ENCODE assay signal across 1 cellular context in genomic region chr10:124093076-124093773, GRCh38.
TF ChIP-seq lines count a peak whose summit lies in the region.

A gene with protein sequence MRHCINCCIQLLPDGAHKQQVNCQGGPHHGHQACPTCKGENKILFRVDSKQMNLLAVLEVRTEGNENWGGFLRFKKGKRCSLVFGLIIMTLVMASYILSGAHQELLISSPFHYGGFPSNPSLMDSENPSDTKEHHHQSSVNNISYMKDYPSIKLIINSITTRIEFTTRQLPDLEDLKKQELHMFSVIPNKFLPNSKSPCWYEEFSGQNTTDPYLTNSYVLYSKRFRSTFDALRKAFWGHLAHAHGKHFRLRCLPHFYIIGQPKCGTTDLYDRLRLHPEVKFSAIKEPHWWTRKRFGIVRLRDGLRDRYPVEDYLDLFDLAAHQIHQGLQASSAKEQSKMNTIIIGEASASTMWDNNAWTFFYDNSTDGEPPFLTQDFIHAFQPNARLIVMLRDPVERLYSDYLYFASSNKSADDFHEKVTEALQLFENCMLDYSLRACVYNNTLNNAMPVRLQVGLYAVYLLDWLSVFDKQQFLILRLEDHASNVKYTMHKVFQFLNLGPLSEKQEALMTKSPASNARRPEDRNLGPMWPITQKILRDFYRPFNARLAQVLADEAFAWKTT (minus strand): TSS chr10:124093598. CDS start chr10:124046212, 47,386 bp downstream.

TF ChIP-seq in HepG2, 621 proteins besides CTCF, POLR2A, EP300 and RAD21 (continued from another document and continues in another):
- TF ChIP-seq AHDC1 (CRISPR knock-in tag; IDR thresholded peaks at IDR 0.05; ENCODE audit: borderline replicate concordance) (no peak), PAX8 (CRISPR knock-in tag; IDR thresholded peaks at IDR 0.05; ENCODE audit: borderline replicate concordance) (no peak), PTBP1 (IDR thresholded peaks at IDR 0.05; ENCODE audit: low read depth, low read length, poor library complexity, severe bottlenecking) (no peak), ZNF546 (CRISPR knock-in tag; conservative IDR thresholded peaks at IDR 0.05) (no peak), PPARG (CRISPR knock-in tag; conservative IDR thresholded peaks at IDR 0.05) (no peak), KDM2A (CRISPR knock-in tag; IDR thresholded peaks at IDR 0.05; ENCODE audit: borderline replicate concordance, low read depth) (no peak; the same call in 1 of the 2 replicates), MXI1 (IDR thresholded peaks at IDR 0.05; ENCODE audit: borderline replicate concordance, low read depth, low read length) (peak; percentile 50; the same call in 1 of the 3 replicates), IRF2 (CRISPR knock-in tag; IDR thresholded peaks at IDR 0.05) (no peak), FOXM1 (CRISPR knock-in tag; IDR thresholded peaks at IDR 0.05) (no peak), MBD4 (IDR thresholded peaks at IDR 0.05; ENCODE audit: borderline replicate concordance, low read length) (no peak), ATF1 (CRISPR knock-in tag; IDR thresholded peaks at IDR 0.05) (no peak), ZFP37 (CRISPR knock-in tag; IDR thresholded peaks at IDR 0.05; ENCODE audit: borderline replicate concordance) (no peak), SP5 (CRISPR knock-in tag; IDR thresholded peaks at IDR 0.05; ENCODE audit: borderline replicate concordance, low read depth) (peak; percentile 85), SAFB2 (CRISPR knock-in tag; IDR thresholded peaks at IDR 0.05; ENCODE audit: borderline replicate concordance, low read depth) (no peak), MAZ (IDR thresholded peaks at IDR 0.05; ENCODE audit: borderline replicate concordance, low read depth, low read length) (peak; percentile 79; the same call in 1 of the 2 replicates), MAZ (CRISPR knock-in tag; IDR thresholded peaks at IDR 0.05; ENCODE audit: low read depth) (no peak), TOPORS (CRISPR knock-in tag; IDR thresholded peaks at IDR 0.05) (no peak), NCOA5 (CRISPR knock-in tag; IDR thresholded peaks at IDR 0.05) (no peak), CEBPB (IDR thresholded peaks at IDR 0.05; ENCODE audit: borderline replicate concordance, low read depth, low read length) (no peak), ZNF224 (CRISPR knock-in tag; IDR thresholded peaks at IDR 0.05) (no peak), ZNF362 (CRISPR knock-in tag; IDR thresholded peaks at IDR 0.05; ENCODE audit: borderline replicate concordance) (no peak), E2F1 (CRISPR knock-in tag; IDR thresholded peaks at IDR 0.05) (no peak), ZBTB42 (CRISPR knock-in tag; IDR thresholded peaks at IDR 0.05) (no peak), TBX3 (IDR thresholded peaks at IDR 0.05; ENCODE audit: borderline replicate concordance) (no peak), HOXA7 (CRISPR knock-in tag; IDR thresholded peaks at IDR 0.05) (no peak), TOE1 (CRISPR knock-in tag; IDR thresholded peaks at IDR 0.05) (no peak), FOXC1 (CRISPR knock-in tag; IDR thresholded peaks at IDR 0.05; ENCODE audit: borderline replicate concordance) (no peak), ZNF530 (CRISPR knock-in tag; IDR thresholded peaks at IDR 0.05; ENCODE audit: low read depth) (no peak), JDP2 (CRISPR knock-in tag; IDR thresholded peaks at IDR 0.05; ENCODE audit: borderline replicate concordance) (no peak; the same call in 1 of the 2 replicates), SMARCE1 (IDR thresholded peaks at IDR 0.05; ENCODE audit: borderline replicate concordance) (no peak), RFXAP (CRISPR knock-in tag; IDR thresholded peaks at IDR 0.05; ENCODE audit: borderline replicate concordance) (no peak), PHF21A (CRISPR knock-in tag; IDR thresholded peaks at IDR 0.05) (no peak), CREB1 (IDR thresholded peaks at IDR 0.05) (peak; percentile 63; the same call in 1 of the 2 replicates), CREB1 (CRISPR knock-in tag; IDR thresholded peaks at IDR 0.05) (no peak), TMF1 (CRISPR knock-in tag; IDR thresholded peaks at IDR 0.05; ENCODE audit: low read depth) (no peak), PCBP2 (optimal IDR thresholded peaks at IDR 0.05; ENCODE audit: low read depth, low read length, poor library complexity, severe bottlenecking) (no peak), ZFX (CRISPR knock-in tag; IDR thresholded peaks at IDR 0.05; ENCODE audit: low read depth) (peak; percentile 44)
- TF ChIP-seq, protein P1, sequence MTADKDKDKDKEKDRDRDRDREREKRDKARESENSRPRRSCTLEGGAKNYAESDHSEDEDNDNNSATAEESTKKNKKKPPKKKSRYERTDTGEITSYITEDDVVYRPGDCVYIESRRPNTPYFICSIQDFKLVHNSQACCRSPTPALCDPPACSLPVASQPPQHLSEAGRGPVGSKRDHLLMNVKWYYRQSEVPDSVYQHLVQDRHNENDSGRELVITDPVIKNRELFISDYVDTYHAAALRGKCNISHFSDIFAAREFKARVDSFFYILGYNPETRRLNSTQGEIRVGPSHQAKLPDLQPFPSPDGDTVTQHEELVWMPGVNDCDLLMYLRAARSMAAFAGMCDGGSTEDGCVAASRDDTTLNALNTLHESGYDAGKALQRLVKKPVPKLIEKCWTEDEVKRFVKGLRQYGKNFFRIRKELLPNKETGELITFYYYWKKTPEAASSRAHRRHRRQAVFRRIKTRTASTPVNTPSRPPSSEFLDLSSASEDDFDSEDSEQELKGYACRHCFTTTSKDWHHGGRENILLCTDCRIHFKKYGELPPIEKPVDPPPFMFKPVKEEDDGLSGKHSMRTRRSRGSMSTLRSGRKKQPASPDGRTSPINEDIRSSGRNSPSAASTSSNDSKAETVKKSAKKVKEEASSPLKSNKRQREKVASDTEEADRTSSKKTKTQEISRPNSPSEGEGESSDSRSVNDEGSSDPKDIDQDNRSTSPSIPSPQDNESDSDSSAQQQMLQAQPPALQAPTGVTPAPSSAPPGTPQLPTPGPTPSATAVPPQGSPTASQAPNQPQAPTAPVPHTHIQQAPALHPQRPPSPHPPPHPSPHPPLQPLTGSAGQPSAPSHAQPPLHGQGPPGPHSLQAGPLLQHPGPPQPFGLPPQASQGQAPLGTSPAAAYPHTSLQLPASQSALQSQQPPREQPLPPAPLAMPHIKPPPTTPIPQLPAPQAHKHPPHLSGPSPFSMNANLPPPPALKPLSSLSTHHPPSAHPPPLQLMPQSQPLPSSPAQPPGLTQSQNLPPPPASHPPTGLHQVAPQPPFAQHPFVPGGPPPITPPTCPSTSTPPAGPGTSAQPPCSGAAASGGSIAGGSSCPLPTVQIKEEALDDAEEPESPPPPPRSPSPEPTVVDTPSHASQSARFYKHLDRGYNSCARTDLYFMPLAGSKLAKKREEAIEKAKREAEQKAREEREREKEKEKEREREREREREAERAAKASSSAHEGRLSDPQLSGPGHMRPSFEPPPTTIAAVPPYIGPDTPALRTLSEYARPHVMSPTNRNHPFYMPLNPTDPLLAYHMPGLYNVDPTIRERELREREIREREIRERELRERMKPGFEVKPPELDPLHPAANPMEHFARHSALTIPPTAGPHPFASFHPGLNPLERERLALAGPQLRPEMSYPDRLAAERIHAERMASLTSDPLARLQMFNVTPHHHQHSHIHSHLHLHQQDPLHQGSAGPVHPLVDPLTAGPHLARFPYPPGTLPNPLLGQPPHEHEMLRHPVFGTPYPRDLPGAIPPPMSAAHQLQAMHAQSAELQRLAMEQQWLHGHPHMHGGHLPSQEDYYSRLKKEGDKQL (CRISPR knock-in tag; IDR thresholded peaks at IDR 0.05; ENCODE audit: low read depth) = 0 out of 2 replicates have a peak, but pooled peaks have one; percentile 32
- TF ChIP-seq, protein P2, sequence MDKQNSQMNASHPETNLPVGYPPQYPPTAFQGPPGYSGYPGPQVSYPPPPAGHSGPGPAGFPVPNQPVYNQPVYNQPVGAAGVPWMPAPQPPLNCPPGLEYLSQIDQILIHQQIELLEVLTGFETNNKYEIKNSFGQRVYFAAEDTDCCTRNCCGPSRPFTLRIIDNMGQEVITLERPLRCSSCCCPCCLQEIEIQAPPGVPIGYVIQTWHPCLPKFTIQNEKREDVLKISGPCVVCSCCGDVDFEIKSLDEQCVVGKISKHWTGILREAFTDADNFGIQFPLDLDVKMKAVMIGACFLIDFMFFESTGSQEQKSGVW (CRISPR knock-in tag; IDR thresholded peaks at IDR 0.05; ENCODE audit: borderline replicate concordance) = no peak
- TF ChIP-seq, protein P3, sequence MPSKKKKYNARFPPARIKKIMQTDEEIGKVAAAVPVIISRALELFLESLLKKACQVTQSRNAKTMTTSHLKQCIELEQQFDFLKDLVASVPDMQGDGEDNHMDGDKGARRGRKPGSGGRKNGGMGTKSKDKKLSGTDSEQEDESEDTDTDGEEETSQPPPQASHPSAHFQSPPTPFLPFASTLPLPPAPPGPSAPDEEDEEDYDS (CRISPR knock-in tag; IDR thresholded peaks at IDR 0.05) = peak; percentile 57; the same call in 1 of the 2 replicates
- TF ChIP-seq, protein P4, sequence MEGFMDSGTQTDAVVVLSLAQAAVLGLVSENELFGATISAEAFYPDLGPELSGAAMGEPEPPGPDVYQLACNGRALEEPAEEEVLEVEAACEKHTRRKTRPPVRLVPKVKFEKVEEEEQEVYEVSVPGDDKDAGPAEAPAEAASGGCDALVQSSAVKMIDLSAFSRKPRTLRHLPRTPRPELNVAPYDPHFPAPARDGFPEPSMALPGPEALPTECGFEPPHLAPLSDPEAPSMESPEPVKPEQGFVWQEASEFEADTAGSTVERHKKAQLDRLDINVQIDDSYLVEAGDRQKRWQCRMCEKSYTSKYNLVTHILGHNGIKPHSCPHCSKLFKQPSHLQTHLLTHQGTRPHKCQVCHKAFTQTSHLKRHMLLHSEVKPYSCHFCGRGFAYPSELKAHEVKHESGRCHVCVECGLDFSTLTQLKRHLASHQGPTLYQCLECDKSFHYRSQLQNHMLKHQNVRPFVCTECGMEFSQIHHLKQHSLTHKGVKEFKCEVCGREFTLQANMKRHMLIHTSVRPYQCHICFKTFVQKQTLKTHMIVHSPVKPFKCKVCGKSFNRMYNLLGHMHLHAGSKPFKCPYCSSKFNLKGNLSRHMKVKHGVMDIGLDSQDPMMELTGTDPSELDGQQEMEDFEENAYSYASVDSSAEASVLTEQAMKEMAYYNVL (CRISPR knock-in tag; IDR thresholded peaks at IDR 0.05; ENCODE audit: borderline replicate concordance) = no peak
- TF ChIP-seq, protein P5, sequence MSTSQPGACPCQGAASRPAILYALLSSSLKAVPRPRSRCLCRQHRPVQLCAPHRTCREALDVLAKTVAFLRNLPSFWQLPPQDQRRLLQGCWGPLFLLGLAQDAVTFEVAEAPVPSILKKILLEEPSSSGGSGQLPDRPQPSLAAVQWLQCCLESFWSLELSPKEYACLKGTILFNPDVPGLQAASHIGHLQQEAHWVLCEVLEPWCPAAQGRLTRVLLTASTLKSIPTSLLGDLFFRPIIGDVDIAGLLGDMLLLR (CRISPR knock-in tag; IDR thresholded peaks at IDR 0.05) = no peak
